In the genomic region with DNA sequence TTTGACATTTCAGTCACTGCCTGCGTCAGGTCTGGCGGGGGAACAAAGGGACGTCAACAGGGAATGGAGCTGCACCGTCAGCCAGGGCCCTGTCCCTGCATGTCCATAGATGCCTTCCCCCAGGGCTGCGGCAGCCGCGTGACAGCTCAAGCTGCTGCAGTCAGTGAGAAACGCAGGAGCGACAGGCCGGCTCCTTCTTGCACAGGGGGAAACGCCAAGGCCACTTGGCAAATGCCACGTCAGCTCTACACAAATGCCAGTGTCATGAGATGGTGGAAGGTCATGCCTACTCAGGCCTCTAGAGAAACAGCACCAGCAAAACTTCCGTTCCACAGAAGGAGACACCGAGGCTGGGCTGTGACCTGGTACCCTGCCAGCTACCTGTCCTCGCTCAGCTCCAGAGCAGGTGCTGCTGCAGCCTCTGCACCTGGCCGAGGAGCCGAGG, we compare ENCODE assay signal across 19 cellular contexts. TPM values are rescaled to one million over a fixed set of nuclear protein-coding genes. Genes with fewer than 3 reads are reported as not detected.
DNase-seq lines count a peak whose midpoint lies in the region; ATAC-seq and TF ChIP-seq lines count a peak whose summit lies in the region.
"Had no signal": no experiment of that assay in that cellular context is flagged by ENCODE, and none has a peak within 500 bp of the region (broad histone marks: within the 10 kb centered on the region; RNA-seq: fewer than 3 reads in every experiment).

No MANE protein-coding gene starts in this region.

- H3K36me3 ChIP-seq in H7 (replicated peaks; ENCODE audit: control insufficient read depth, insufficient read depth, low read length) (no peaks in the 10 kb centered on the region), prostate gland (no peaks in the 10 kb centered on the region)
- H3K36me3 ChIP-seq: brain microvascular endothelial cell, upper lobe of left lung had no signal

- ATAC-seq in HG03354 (IDR thresholded peaks at IDR 0.05; ENCODE audit: poor library complexity, severe bottlenecking, unreplicated experiment) = no peak
- ATAC-seq: CD8-positive, alpha-beta T cell; left lobe of liver; stimulated activated naive CD8-positive, alpha-beta T cell treated with anti-CD3 and anti-CD28 coated beads, Interleukin-15, Interleukin-2, amounts not matched to agents 100 U/mL and 50 U/mL, for 24 hours had no signal

- H3K4me1 ChIP-seq in prostate gland (replicated peaks) = no peaks in the 10 kb centered on the region

- no peaks in the 10 kb centered on the region for H3K9me3 ChIP-seq in prostate gland
- H3K9me3 ChIP-seq: upper lobe of left lung had no signal

- intact Hi-C loops in prostate gland (cut with DNase I) = no loop called here

- no peak for TF ChIP-seq POLR2A in prostate gland (IDR thresholded peaks at IDR 0.05)

- H3K27me3 ChIP-seq in H7 (ENCODE audit: control insufficient read depth, insufficient read depth, low read length) (no peaks in the 10 kb centered on the region), prostate gland (replicated peaks; ENCODE audit: insufficient read depth) (no peaks in the 10 kb centered on the region)
- H3K27me3 ChIP-seq: upper lobe of left lung had no signal

- DNase-seq in H7 = peak; percentile 42
- DNase-seq in RKO (ENCODE audit: low spot score) = peak; percentile 49
- peak; percentile 84 for DNase-seq in epithelial cell of prostate (ENCODE audit: low read depth, low spot score)
- peak; percentile 77 for DNase-seq in prostate gland (ENCODE audit: low spot score)
- no peak for DNase-seq in islet precursor cell
- no peak for DNase-seq in GDM1 (lab: John Stamatoyannopoulos, UW)
- DNase-seq: activated CD4-positive, alpha-beta memory T cell treated with anti-CD3 and anti-CD28 coated beads for 36 hours; activated T-cell treated with anti-CD3 and anti-CD28 coated beads, Interleukin-2, amount 50 U/mL, for 48 hours; brain microvascular endothelial cell; CD8-positive, alpha-beta T cell; H9; NCI-H1048; NCI-H2107; NCI-H748 treated with DMSO at 0.1 percent for 48 hours; nucleus accumbens; stimulated activated naive CD8-positive, alpha-beta T cell treated with anti-CD3 and anti-CD28 coated beads, Interleukin-15, Interleukin-2, amounts not matched to agents 100 U/mL and 50 U/mL, for 24 hours; upper lobe of left lung had no signal

- TF ChIP-seq CTCF in prostate gland (IDR thresholded peaks at IDR 0.05) = peak in 1 of 4 experiments; percentile 14

- H3K27ac ChIP-seq in epithelial cell of prostate (peak overlapping the region; percentile 65), prostate gland (no peak overlapping the region)
- H3K27ac ChIP-seq: brain microvascular endothelial cell, upper lobe of left lung had no signal

- WGBS in prostate gland = 39% methylated on average over 17 of the region's 17 CpGs

- H3K4me3 ChIP-seq in H7 (ENCODE audit: insufficient read depth, low read depth, low read length) (no peak overlapping the region), prostate gland (no peak overlapping the region)
- H3K4me3 ChIP-seq: upper lobe of left lung had no signal

RNA-seq across cellular contexts. Expression of a gene that starts 37.7 kb away (rescaled TPM):
- 36.6 and 58.4 TPM in 2 replicates for total RNA-seq in H7 (2014; rRNA removed; shearing (Covaris generic))
- total RNA-seq in prostate gland = 10 to 100 TPM; 46.5 to 51.0 TPM

RNA-seq across cellular contexts. Expression of a gene that starts 52.7 kb away (rescaled TPM):
- total RNA-seq in H7 (2014; rRNA removed; shearing (Covaris generic)) = 62.4 and 92.4 TPM in 2 replicates
- total RNA-seq in prostate gland = 100 to 1,000 TPM; 114 to 145 TPM

Comparison
In these comparisons a context has a peak if more than half of its experiments do, and no peak if none do; other contexts are left out.
1. DNase-seq: peak in H7 (single experiment), RKO (single experiment), epithelial cell of prostate (single experiment) and prostate gland (single experiment); none in islet precursor cell (single experiment) and GDM1 (single experiment).